Comparison of ENCODE assay signal across 17 cellular contexts in genomic region chr6:19781269-19781668, GRCh38. TPM values are rescaled to one million over a fixed set of nuclear protein-coding genes. Genes with fewer than 3 reads are reported as not detected.
DNase-seq lines count a peak whose midpoint lies in the region; ATAC-seq, FAIRE-seq and TF ChIP-seq lines count a peak whose summit lies in the region.
"Had no signal": no experiment of that assay in that cellular context is flagged by ENCODE, and none has a peak within 500 bp of the region (broad histone marks: within the 10 kb centered on the region; RNA-seq: fewer than 3 reads in every experiment).

No MANE protein-coding gene starts in this region.

- no peak for FAIRE-seq in K562 (lab: Jason Lieb, UNC)
- FAIRE-seq: GM12892, GM19239 had no signal

- H2AFZ ChIP-seq in K562 (ENCODE audit: low read depth, low read length) (no peak overlapping the region), smooth muscle cell (ENCODE audit: low read depth) (no peak overlapping the region)
- H2AFZ ChIP-seq: GM23338 had no signal

- no peak for TF ChIP-seq EP300 in K562 (IDR thresholded peaks at IDR 0.05; ENCODE audit: low read length)

- no peak overlapping the region for H3K4me2 ChIP-seq in K562 (ENCODE audit: insufficient read depth, low read length)
- no peak overlapping the region for H3K4me2 ChIP-seq in smooth muscle cell
- H3K4me2 ChIP-seq: GM23338 had no signal

- H3K4me3 ChIP-seq in K562 (no peak overlapping the region), smooth muscle cell (no peak overlapping the region)
- H3K4me3 ChIP-seq: GM23338 had no signal

- peak; percentile 35; the same call in 1 of the 3 replicates for ATAC-seq in K562
- ATAC-seq: GM23338, HCT116 had no signal

- H4K20me1 ChIP-seq in K562 (replicated peaks; ENCODE audit: control insufficient read depth, insufficient read depth, low read length) = no peaks in the 10 kb centered on the region
- no peaks in the 10 kb centered on the region for H4K20me1 ChIP-seq in smooth muscle cell (ENCODE audit: low read depth)

- H3K79me2 ChIP-seq in K562 (ENCODE audit: control insufficient read depth, insufficient read depth, low read length) (no peaks in the 10 kb centered on the region), smooth muscle cell (ENCODE audit: low read depth) (no peaks in the 10 kb centered on the region)

- intact Hi-C loops in K562 (cut with micrococcal nuclease) = no loop called here

- H3K9ac ChIP-seq in K562 (ENCODE audit: insufficient read depth in 1 of 2, low read depth in 2 of 2, low read length in 2 of 2) = no peak overlapping the region
- H3K9ac ChIP-seq in smooth muscle cell (ENCODE audit: low read depth) = no peak overlapping the region

- no peaks in the 10 kb centered on the region for H3K36me3 ChIP-seq in K562 (ENCODE audit: control insufficient read depth, insufficient read depth, low read length)
- no peaks in the 10 kb centered on the region for H3K36me3 ChIP-seq in smooth muscle cell (ENCODE audit: low read depth)

- H3K27ac ChIP-seq in K562 (ENCODE audit: extremely low read depth, low read depth, low read length) (no peak overlapping the region), smooth muscle cell (ENCODE audit: low read depth) (no peak overlapping the region)

- DNase-seq in K562 (ENCODE audit: extremely low read depth in 1 of 4, low spot score in 3 of 4) = no peak
- DNase-seq in kidney tubule cell (ENCODE audit: low spot score) = peak; percentile 4
- peak; percentile 28 for DNase-seq in mucosa of gallbladder (ENCODE audit: low spot score)
- DNase-seq in NCI-H2081 (lab: John Stamatoyannopoulos, UW) = no peak
- no peak for DNase-seq in GF-D8 (lab: John Stamatoyannopoulos, UW)
- no peak for DNase-seq in smooth muscle cell (lab: John Stamatoyannopoulos, UW; ENCODE audit: unreplicated experiment)
- DNase-seq: C1 segment of cervical spinal cord; Calu3; CD4-positive, alpha-beta memory T cell; COR-L47; DMS53; DMS79 treated with DMSO at 0.1 percent for 48 hours; H9 had no signal

- H3F3A ChIP-seq in smooth muscle cell (ENCODE audit: low read depth) = no peaks in the 10 kb centered on the region

- in situ Hi-C loops in K562 (cut with MboI) = no loop called here

- H3K4me1 ChIP-seq in K562 (replicated peaks in 1 of 2; ENCODE audit: control insufficient read depth in 2 of 2, insufficient read depth in 2 of 2, low read length in 2 of 2) (no peaks in the 10 kb centered on the region), smooth muscle cell (ENCODE audit: low read depth) (no peaks in the 10 kb centered on the region)

- no TSS peak for BruUV-seq in K562 (replicated peaks; lab: Mats Ljungman, UMichigan)

- WGBS in K562 (ENCODE audit: insufficient coverage, low coverage, missing lambda C conversion rate) = 3% methylated on average over 4 of the region's 4 CpGs
- WGBS in smooth muscle cell (ENCODE audit: low lambda C conversion rate) = 86% methylated on average over 4 of the region's 4 CpGs

- no peak for TF ChIP-seq POLR2A in K562 (conservative IDR thresholded peaks at IDR 0.05)

- H3K27me3 ChIP-seq in K562 (ENCODE audit: control insufficient read depth in 2 of 2, insufficient read depth in 2 of 2, low read length in 2 of 2) (peaks cover 3 to 5% of the 10 kb centered on the region in 2 experiments; a peak in 1 of 5 replicates), smooth muscle cell (ENCODE audit: low read depth) (no peaks in the 10 kb centered on the region)

- H3K9me1 ChIP-seq in K562 (ENCODE audit: control insufficient read depth, insufficient read depth, low read length) = no peaks in the 10 kb centered on the region

- CTCF ChIA-PET in K562 (lab: Yijun Ruan, JAX; ENCODE audit: low intra/inter-chr PET ratio) = no interaction called here

- H3K9me3 ChIP-seq in K562 (replicated peaks; ENCODE audit: control insufficient read depth, insufficient read depth, low read depth, low read length) = no peaks in the 10 kb centered on the region
- no peaks in the 10 kb centered on the region for H3K9me3 ChIP-seq in smooth muscle cell (replicated peaks; ENCODE audit: low read depth)

- no peak for TF ChIP-seq CTCF in K562 (IDR thresholded peaks at IDR 0.05 in 2 of 3, conservative IDR thresholded peaks at IDR 0.05 in 1 of 3; ENCODE audit: insufficient read depth in 2 of 3, low read depth in 1 of 3, low read length in 3 of 3)
- TF ChIP-seq CTCF in smooth muscle cell (IDR thresholded peaks at IDR 0.05; ENCODE audit: borderline replicate concordance, insufficient read depth, poor library complexity, severe bottlenecking) = no peak

- no peak; a peak in 1 of 4 replicates for TF ChIP-seq RAD21 in K562 (CRISPR knock-in tag; conservative IDR thresholded peaks at IDR 0.05 in 1 of 2, IDR thresholded peaks at IDR 0.05 in 1 of 2)

- POLR2A ChIA-PET in K562 (lab: Yijun Ruan, JAX) = no interaction called here

TF ChIP-seq in K562, 482 proteins besides CTCF, POLR2A, EP300 and RAD21:
- TF ChIP-seq RBM39 (optimal IDR thresholded peaks at IDR 0.05; ENCODE audit: low read depth, low read length) = no peak
- no peak for TF ChIP-seq MTA1 (IDR thresholded peaks at IDR 0.05; ENCODE audit: borderline replicate concordance)
- TF ChIP-seq C11orf30 (IDR thresholded peaks at IDR 0.05; ENCODE audit: low read depth) = no peak
TF ChIP-seq in K562: peak in this region for 0.

RNA-seq across cellular contexts. Expression of gene ID4, which starts 55.9 kb away (rescaled TPM):
- not detected in 2 replicates for total RNA-seq in K562 (2011; cell fraction: chromatin; rRNA removed; ENCODE audit: low replicate concordance)
- not detected in 2 replicates for total RNA-seq in K562 (2011; cell fraction: nucleolus; rRNA removed)
- total RNA-seq in K562 (2011; cell fraction: nucleoplasm; rRNA removed) = not detected in 2 replicates
- total RNA-seq in K562 (2014; rRNA removed) (not detected in 2 replicates), K562 (2014; rRNA removed; fragmentation: Illumina TruSeq; extraction: Trizol) (not detected in 2 replicates), K562 (2015; rRNA removed; fragmentation: Illumina TruSeq; extraction: Trizol) (not detected in 2 replicates), K562 (2021) (0.07 TPM in 1 of 2 replicates, not detected in the other), mucosa of gallbladder (7.0 TPM), smooth muscle cell (123 and 147 TPM in 2 replicates)
- polyA plus RNA-seq in K562 (2011; rRNA removed) (not detected in 2 replicates), K562 (2014; fragmentation: Illumina TruSeq; extraction: Trizol) (not detected in 2 replicates), K562 (2014; fragmentation: Nextera tagmentation; extraction: Ambion mirVana) (not detected), K562 (2014; rRNA removed) (not detected in 2 replicates), smooth muscle cell (181 and 223 TPM in 2 replicates)
- polyA plus RNA-seq in K562 (2011; cell fraction: cytosol; rRNA removed) = not detected in 2 replicates
- polyA plus RNA-seq in K562 (2011; cell fraction: nucleus; rRNA removed) = not detected in 2 replicates
- not detected in 2 replicates for polyA plus RNA-seq in K562 (2012)
- not detected in 2 replicates for polyA minus RNA-seq in K562 (2011; rRNA and poly(A)+ RNA removed)
- polyA minus RNA-seq in K562 (2011; cell fraction: cytosol; rRNA and poly(A)+ RNA removed) = not detected in 2 replicates
- not detected in 2 replicates for polyA minus RNA-seq in K562 (2011; cell fraction: nucleus; rRNA and poly(A)+ RNA removed)
- total RNA-seq: CD4-positive, alpha-beta memory T cell had no signal
- polyA plus RNA-seq: CD4-positive, alpha-beta memory T cell had no signal

Comparison
In these comparisons a context has a peak if more than half of its experiments do, and no peak if none do; other contexts are left out.
1. DNase-seq: peak in kidney tubule cell (single experiment) and mucosa of gallbladder (single experiment); none in K562 (0 of 4), NCI-H2081 (0 of 2), GF-D8 (single experiment) and smooth muscle cell (single experiment).
2. RNA of gene ID4, which starts 55.9 kb away (total RNA-seq): 123 to 147 TPM in smooth muscle cell; 7.0 TPM in mucosa of gallbladder (single experiment) and 0.07 TPM in K562; every median in the first group is over 10 times any median in the second.